ENCODE assay signal across 8 cellular contexts in the genomic region with DNA sequence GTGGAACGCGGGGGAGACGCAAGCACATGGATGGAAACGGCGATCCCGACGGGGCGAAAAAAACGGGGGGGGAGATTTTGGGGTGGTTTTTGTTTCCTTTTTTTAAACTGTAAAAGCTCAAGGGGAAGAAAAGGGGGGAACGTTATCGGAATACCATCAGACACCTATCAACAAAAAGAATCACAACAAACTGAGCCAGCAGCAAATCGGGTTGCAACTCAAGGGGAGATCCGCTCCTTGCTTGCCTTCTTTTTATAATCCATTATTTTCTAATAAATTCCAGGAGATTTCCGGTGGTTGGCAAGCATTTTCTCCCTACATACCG. TPM values are rescaled to one million over a fixed set of nuclear protein-coding genes. Genes with fewer than 3 reads are reported as not detected.
DNase-seq lines count a peak whose midpoint lies in the region; ATAC-seq and TF ChIP-seq lines count a peak whose summit lies in the region.

No MANE protein-coding gene starts in this region.

- ATAC-seq in heart left ventricle: no peak
- ATAC-seq in Right ventricle myocardium superior (ENCODE audit: poor library complexity): no peak
- ATAC-seq in body of pancreas: no peak
- ATAC-seq in memory B cell (ENCODE audit: low read depth): no peak
- no peak for ATAC-seq in upper lobe of right lung

- intact Hi-C loops in heart left ventricle (cut with DNase I): loop anchor here (2.0 to 10.0 kb wide), 21 partner anchors 56 to 499 kb away; a partner anchor contains a TSS
- intact Hi-C loops in Right ventricle myocardium superior (cut with DNase I): loop anchor here (2.0 to 10.0 kb wide), 5 partner anchors 56 to 419 kb away; no protein-coding TSS in a partner anchor
- intact Hi-C loops in body of pancreas (cut with DNase I): no loop called here
- intact Hi-C loops in upper lobe of right lung (cut with DNase I): loop anchor here (5.0 to 10.0 kb wide), 2 partner anchors 99 to 419 kb away; no protein-coding TSS in a partner anchor

- H3K4me3 Mint-ChIP-seq in memory B cell: peak overlapping the region; percentile 67

- no peaks in the 10 kb centered on the region for H3K9me3 ChIP-seq in heart left ventricle
- no peaks in the 10 kb centered on the region for H3K9me3 ChIP-seq in body of pancreas
- H3K9me3 ChIP-seq in upper lobe of right lung: no peaks in the 10 kb centered on the region

- DNase-seq in heart left ventricle: no peak
- DNase-seq in Right ventricle myocardium superior: no peak
- DNase-seq in body of pancreas: no peak
- no peak for DNase-seq in memory B cell (ENCODE audit: low spot score in 2 of 2)
- no peak for DNase-seq in upper lobe of right lung
- no peak for DNase-seq in NCI-H774 (lab: John Stamatoyannopoulos, UW)
- DNase-seq in germinal center (ENCODE audit: low spot score): no peak
- no peak for DNase-seq in GM19238 (ENCODE audit: insufficient read length, low spot score)

- peak overlapping the region; percentile 68 for H3K27ac Mint-ChIP-seq in memory B cell

- H3K4me1 Mint-ChIP-seq in memory B cell: peaks cover 19% of the 10 kb centered on the region

- TF ChIP-seq CTCF in heart left ventricle (IDR thresholded peaks at IDR 0.05): no peak
- TF ChIP-seq CTCF in body of pancreas (IDR thresholded peaks at IDR 0.05): no peak
- TF ChIP-seq CTCF in upper lobe of right lung (IDR thresholded peaks at IDR 0.05): no peak

- no peaks in the 10 kb centered on the region for H3K27me3 ChIP-seq in heart left ventricle
- H3K27me3 ChIP-seq in body of pancreas: no peaks in the 10 kb centered on the region
- no peaks in the 10 kb centered on the region for H3K27me3 ChIP-seq in upper lobe of right lung

- no peaks in the 10 kb centered on the region for H3K36me3 ChIP-seq in heart left ventricle
- no peaks in the 10 kb centered on the region for H3K36me3 ChIP-seq in body of pancreas (replicated peaks in 1 of 2; ENCODE audit: insufficient read depth in 1 of 2, low read depth in 2 of 2)
- no peaks in the 10 kb centered on the region for H3K36me3 ChIP-seq in upper lobe of right lung

- no peaks in the 10 kb centered on the region for H3K36me3 Mint-ChIP-seq in memory B cell

- H3K4me1 ChIP-seq in heart left ventricle: peaks cover 0 to 17% (median 9%) of the 10 kb centered on the region in 12 donors
- peaks cover 29% of the 10 kb centered on the region for H3K4me1 ChIP-seq in body of pancreas
- H3K4me1 ChIP-seq in upper lobe of right lung: peaks cover 11% of the 10 kb centered on the region

- H3K9me3 Mint-ChIP-seq in memory B cell: no peaks in the 10 kb centered on the region

- peak overlapping the region; percentile 35 to 92 (median 83) for H3K4me3 ChIP-seq in heart left ventricle
- peak overlapping the region; percentile 61 to 72 for H3K4me3 ChIP-seq in body of pancreas
- H3K4me3 ChIP-seq in upper lobe of right lung: peak overlapping the region; percentile 81

- peaks cover 15% of the 10 kb centered on the region for H3K27me3 Mint-ChIP-seq in memory B cell

- H3K27ac ChIP-seq in heart left ventricle (peak overlapping the region; percentile 83 to 100 (median 98)), body of pancreas (peak overlapping the region; percentile 84 to 99 (median 95)), upper lobe of right lung (peak overlapping the region; percentile 97)

- TF ChIP-seq POLR2A in heart left ventricle (IDR thresholded peaks at IDR 0.05) (no peak), body of pancreas (IDR thresholded peaks at IDR 0.05) (no peak)

- WGBS in heart left ventricle, 4 donors: 1 to 2% (median 1%) methylated on average over 15 of the region's 15 CpGs
- WGBS in body of pancreas, 2 donors: 0 to 1% methylated on average over 15 of the region's 15 CpGs

RNA-seq across cellular contexts. Expression of a gene that starts 0.6 kb away (rescaled TPM):
- 1 to 10 TPM; 1.7 to 5.9 (median 3.1) TPM for total RNA-seq in heart left ventricle
- polyA plus RNA-seq in heart left ventricle: 1 to 10 TPM in 1 of 2 donors, under 1 TPM in 1; 0.76 to 2.2 TPM
- total RNA-seq in Right ventricle myocardium superior: 2.4 TPM
- 10 to 100 TPM; 11.2 to 11.4 TPM for total RNA-seq in body of pancreas
- 13.1 TPM for total RNA-seq in upper lobe of right lung
